Comparison of ENCODE assay signal across 22 cellular contexts in genomic region chr5:68746220-68747076, GRCh38.
DNase-seq lines count a peak whose midpoint lies in the region; ATAC-seq, FAIRE-seq and TF ChIP-seq lines count a peak whose summit lies in the region.
"Had no signal": no experiment of that assay in that cellular context is flagged by ENCODE, and none has a peak within 500 bp of the region (broad histone marks: within the 10 kb centered on the region; RNA-seq: fewer than 3 reads in every experiment).

No MANE protein-coding gene starts in this region.

- TF ChIP-seq POLR2A in sigmoid colon (IDR thresholded peaks at IDR 0.05): no peak

- peaks cover 10% of the 10 kb centered on the region for H3K27me3 Mint-ChIP-seq in type B pancreatic cell
- H3K27me3 Mint-ChIP-seq: activated CD4-positive, alpha-beta T cell treated with anti-CD3 and anti-CD28 coated beads, Interleukin-2, amount 10 ng/mL, durations not matched to agents 7 days and 5 days had no signal

- peaks cover 8% of the 10 kb centered on the region for H3K4me1 ChIP-seq in hepatocyte (ENCODE audit: insufficient read depth)
- H3K4me1 ChIP-seq in pancreas: no peaks in the 10 kb centered on the region
- no peaks in the 10 kb centered on the region for H3K4me1 ChIP-seq in sigmoid colon

- no peak overlapping the region for H3K4me3 Mint-ChIP-seq in type B pancreatic cell
- H3K4me3 Mint-ChIP-seq: activated CD4-positive, alpha-beta T cell treated with anti-CD3 and anti-CD28 coated beads, Interleukin-2, amount 10 ng/mL, durations not matched to agents 7 days and 5 days; stimulated activated effector memory CD8-positive, alpha-beta T cell treated with anti-CD3 and anti-CD28 coated beads, Interleukin-12 subunit alpha, Interleukin-12 subunit beta, amount 100 ng/mL, for 72 hours had no signal

- no peaks in the 10 kb centered on the region for H3K36me3 Mint-ChIP-seq in type B pancreatic cell
- H3K36me3 Mint-ChIP-seq: stimulated activated effector memory CD8-positive, alpha-beta T cell treated with anti-CD3 and anti-CD28 coated beads, Interleukin-12 subunit alpha, Interleukin-12 subunit beta, amount 100 ng/mL, for 72 hours had no signal

- ATAC-seq in pancreas: peak; percentile 50 to 78 (median 62)
- ATAC-seq: stimulated activated effector memory CD8-positive, alpha-beta T cell treated with anti-CD3 and anti-CD28 coated beads, Interleukin-12 subunit alpha, Interleukin-12 subunit beta, amount 100 ng/mL, for 72 hours had no signal

- H3K4me3 ChIP-seq in hepatocyte: no peak overlapping the region
- H3K4me3 ChIP-seq in pancreas: no peak overlapping the region
- H3K4me3 ChIP-seq in sigmoid colon: no peak overlapping the region
- H3K4me3 ChIP-seq: BLaER1 treated with 17β-estradiol and CSF1 and Interleukin-3, amounts not matched to agents 10 nM and 100 nM; K562; lung; spleen had no signal

- TF ChIP-seq EP300 in sigmoid colon (IDR thresholded peaks at IDR 0.05): no peak

- no peak overlapping the region for H3K27ac ChIP-seq in hepatocyte
- no peak overlapping the region for H3K27ac ChIP-seq in pancreas
- no peak overlapping the region for H3K27ac ChIP-seq in sigmoid colon
- H3K27ac ChIP-seq: BLaER1 treated with 17β-estradiol and CSF1 and Interleukin-3, amounts not matched to agents 10 nM and 100 nM; spleen had no signal

- peaks cover 5% of the 10 kb centered on the region for H3K9me3 Mint-ChIP-seq in type B pancreatic cell
- H3K9me3 Mint-ChIP-seq: stimulated activated effector memory CD8-positive, alpha-beta T cell treated with anti-CD3 and anti-CD28 coated beads, Interleukin-12 subunit alpha, Interleukin-12 subunit beta, amount 100 ng/mL, for 72 hours had no signal

- FAIRE-seq in pancreas (lab: Jason Lieb, UNC): no peak
- FAIRE-seq: D721Med, GM12892, K562 had no signal

- H3K36me3 ChIP-seq in hepatocyte (replicated peaks; ENCODE audit: insufficient read depth, low read depth): no peaks in the 10 kb centered on the region
- H3K36me3 ChIP-seq in pancreas: no peaks in the 10 kb centered on the region
- no peaks in the 10 kb centered on the region for H3K36me3 ChIP-seq in sigmoid colon
- H3K36me3 ChIP-seq: BLaER1 treated with 17β-estradiol and CSF1 and Interleukin-3, amounts not matched to agents 10 nM and 100 nM; spleen had no signal

- H4K20me1 ChIP-seq in hepatocyte (ENCODE audit: insufficient read depth, poor library complexity, severe bottlenecking): no peaks in the 10 kb centered on the region
- H4K20me1 ChIP-seq: BLaER1 treated with 17β-estradiol and CSF1 and Interleukin-3, amounts not matched to agents 10 nM and 100 nM had no signal

- no peaks in the 10 kb centered on the region for H3K9me2 ChIP-seq in hepatocyte (replicated peaks; ENCODE audit: insufficient read depth)

- H3K4me2 ChIP-seq in hepatocyte: peak overlapping the region; percentile 43

- H3K27ac Mint-ChIP-seq in type B pancreatic cell: no peak overlapping the region
- H3K27ac Mint-ChIP-seq: activated CD4-positive, alpha-beta T cell treated with anti-CD3 and anti-CD28 coated beads, Interleukin-2, amount 10 ng/mL, durations not matched to agents 7 days and 5 days; stimulated activated effector memory CD8-positive, alpha-beta T cell treated with anti-CD3 and anti-CD28 coated beads, Interleukin-12 subunit alpha, Interleukin-12 subunit beta, amount 100 ng/mL, for 72 hours had no signal

- peak; percentile 44 for DNase-seq in ACHN
- DNase-seq in NCI-H2107 (lab: John Stamatoyannopoulos, UW): peak; percentile 35
- DNase-seq in hepatocyte (ENCODE audit: low spot score): peak; percentile 8
- peak in 1 of 6 donors; percentile 13 for DNase-seq in pancreas
- no peak for DNase-seq in activated gamma-delta T cell (lab: John Stamatoyannopoulos, UW)
- DNase-seq in sigmoid colon: no peak
- no peak for DNase-seq in type B pancreatic cell (ENCODE audit: extremely low spot score, unreplicated experiment)
- no peak for DNase-seq in germinal center (ENCODE audit: low spot score)
- DNase-seq: activated CD4-positive, alpha-beta T cell treated with anti-CD3 and anti-CD28 coated beads, Interleukin-2, amount 10 ng/mL, durations not matched to agents 7 days and 5 days; activated naive CD4-positive, alpha-beta T cell treated with Interleukin-2 at 50 U/mL for 16 hours; activated T-cell treated with anti-CD3 and anti-CD28 coated beads, Interleukin-2, amount 50 U/mL, for 48 hours; effector CD8-positive, alpha-beta T cell; foreskin melanocyte; NCI-H1417 treated with DMSO at 0.1 percent for 48 hours; spleen; stimulated activated CD4-positive, alpha-beta T cell treated with anti-CD3 and anti-CD28 coated beads, Interleukin-2, amount 100 ng/mL, for 48 hours had no signal

- WGBS in hepatocyte (ENCODE audit: low lambda C conversion rate, missing lambda C conversion rate): 50% methylated on average over 13 of the region's 13 CpGs
- 32 to 42% methylated on average over 13 of the region's 13 CpGs for WGBS in pancreas, 2 donors
- 56 to 76% methylated on average over 13 of the region's 13 CpGs for WGBS in sigmoid colon, 2 donors

- H3K9me3 ChIP-seq in hepatocyte (ENCODE audit: low read depth) (no peaks in the 10 kb centered on the region), pancreas (no peaks in the 10 kb centered on the region), sigmoid colon (no peaks in the 10 kb centered on the region)
- H3K9me3 ChIP-seq: BLaER1 treated with 17β-estradiol and CSF1 and Interleukin-3, amounts not matched to agents 10 nM and 100 nM; spleen had no signal

- in situ Hi-C loops in ACHN (cut with HindIII; ENCODE audit: low pct_ligation_motif_present, low pct_unique_long_range_greater_than_20kb, low sequenced_read_pairs): no loop called here

- no peaks in the 10 kb centered on the region for H3K79me2 ChIP-seq in hepatocyte

- peaks cover 39% of the 10 kb centered on the region for H3K4me1 Mint-ChIP-seq in type B pancreatic cell (ENCODE audit: unreplicated experiment)
- H3K4me1 Mint-ChIP-seq: stimulated activated effector memory CD8-positive, alpha-beta T cell treated with anti-CD3 and anti-CD28 coated beads, Interleukin-12 subunit alpha, Interleukin-12 subunit beta, amount 100 ng/mL, for 72 hours had no signal

- TF ChIP-seq CTCF in hepatocyte (IDR thresholded peaks at IDR 0.05; ENCODE audit: poor library complexity) (no peak), pancreas (IDR thresholded peaks at IDR 0.05) (no peak), sigmoid colon (IDR thresholded peaks at IDR 0.05) (no peak), type B pancreatic cell (conservative IDR thresholded peaks at IDR 0.05) (no peak)

- H3K27me3 ChIP-seq in hepatocyte (no peaks in the 10 kb centered on the region), pancreas (no peaks in the 10 kb centered on the region), sigmoid colon (no peaks in the 10 kb centered on the region)
- H3K27me3 ChIP-seq: spleen had no signal

- no peak overlapping the region for H2AFZ ChIP-seq in hepatocyte

- intact Hi-C loops in pancreas (cut with DNase I): no loop called here
- intact Hi-C loops in sigmoid colon (cut with DNase I): no loop called here

Comparison
In these comparisons a context has a peak if more than half of its experiments do, and no peak if none do; other contexts are left out.
1. DNase-seq: peak in ACHN (single experiment), NCI-H2107 (single experiment) and hepatocyte (single experiment); none in activated gamma-delta T cell (single experiment), sigmoid colon (single experiment), type B pancreatic cell (single experiment) and germinal center (single experiment).